Comparison of ENCODE assay signal across 26 cellular contexts in the genomic region with DNA sequence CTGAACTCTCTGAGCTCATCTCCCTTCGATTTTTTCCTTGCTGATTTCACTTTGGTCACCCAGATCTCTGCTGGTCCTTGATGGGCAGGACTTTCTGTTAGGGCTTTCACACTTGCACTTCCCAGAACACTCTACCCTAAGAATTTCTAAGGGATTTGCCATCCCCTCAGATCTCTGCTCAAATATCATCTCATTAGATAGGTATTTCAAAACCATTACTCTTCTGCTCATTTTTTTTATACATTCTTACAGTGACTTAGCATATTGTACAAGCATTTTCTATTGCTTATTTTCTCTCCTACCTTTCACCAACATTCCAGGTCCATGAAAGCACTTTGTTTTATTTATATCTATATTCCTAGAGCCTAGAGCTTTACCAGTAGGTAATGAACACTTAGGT.
"Had no signal": no experiment of that assay in that cellular context is flagged by ENCODE, and none has a peak within 500 bp of the region (broad histone marks: within the 10 kb centered on the region; RNA-seq: fewer than 3 reads in every experiment).

No MANE protein-coding gene starts in this region.

- H3K27me3 Mint-ChIP-seq: naive thymus-derived CD4-positive, alpha-beta T cell; natural killer cell treated with Interleukin-12 subunit alpha and Interleukin-12 subunit beta and Interleukin-15 and Interleukin-18, amount 100 ng/mL, for 72 hours; progenitor cell of endocrine pancreas; stimulated activated naive CD8-positive, alpha-beta T cell treated with anti-CD3 and anti-CD28 coated beads, Interleukin-15, Interleukin-2, amounts not matched to agents 100 ng/mL and 50 ng/mL, for 24 hours had no signal

- H3K4me2 ChIP-seq: smooth muscle cell had no signal

- H3K27ac ChIP-seq: left lung, lower lobe of right lung, ovary, right atrium auricular region, right lobe of liver, suprapubic skin, thoracic aorta, tibial artery, upper lobe of right lung had no signal

- FAIRE-seq: islet of Langerhans, urothelium cell line had no signal

- H3K36me3 ChIP-seq: left lung, lower lobe of right lung, ovary, right atrium auricular region, right lobe of liver, suprapubic skin, thoracic aorta, tibial artery, upper lobe of right lung had no signal

- H3K4me3 ChIP-seq: left lung, lower lobe of right lung, ovary, right atrium auricular region, right lobe of liver, smooth muscle cell, suprapubic skin, thoracic aorta, tibial artery, upper lobe of right lung had no signal

- H3K27me3 ChIP-seq: left lung, ovary, right atrium auricular region, right lobe of liver, suprapubic skin, tibial artery, upper lobe of right lung had no signal

- DNase-seq: hippocampal formation; kidney; left colon; left lung; lower lobe of right lung; mammary epithelial cell; mesenchymal stem cell; naive thymus-derived CD4-positive, alpha-beta T cell; ovary; right lobe of liver; stimulated activated CD4-positive, alpha-beta T cell treated with anti-CD3 and anti-CD28 coated beads, Interleukin-12 subunit alpha, Interleukin-12 subunit beta, amount 100 ng/mL, for 4 hours; stimulated activated CD4-positive, alpha-beta T cell treated with anti-CD3 and anti-CD28 coated beads, Interleukin-4, amount 100 ng/mL, for 24 hours; stimulated activated naive CD4-positive, alpha-beta T cell; tibial artery; trophoblast cell; upper lobe of right lung had no signal

- H3K4me1 ChIP-seq: left lung, lower lobe of right lung, right atrium auricular region, right lobe of liver, suprapubic skin, tibial artery, upper lobe of right lung had no signal

- ATAC-seq: left colon; left lung; lower lobe of right lung; naive thymus-derived CD4-positive, alpha-beta T cell; natural killer cell treated with Interleukin-12 subunit alpha and Interleukin-12 subunit beta and Interleukin-15 and Interleukin-18, amount 100 ng/mL, for 72 hours; right lobe of liver; stimulated activated effector memory CD8-positive, alpha-beta T cell treated with anti-CD3 and anti-CD28 coated beads, Interleukin-12 subunit alpha, Interleukin-12 subunit beta, amount 100 ng/mL, for 72 hours; upper lobe of right lung had no signal

- H3K27ac Mint-ChIP-seq: naive thymus-derived CD4-positive, alpha-beta T cell; natural killer cell treated with Interleukin-12 subunit alpha and Interleukin-12 subunit beta and Interleukin-15 and Interleukin-18, amount 100 ng/mL, for 72 hours; progenitor cell of endocrine pancreas; stimulated activated effector memory CD8-positive, alpha-beta T cell treated with anti-CD3 and anti-CD28 coated beads, Interleukin-12 subunit alpha, Interleukin-12 subunit beta, amount 100 ng/mL, for 72 hours; stimulated activated naive CD8-positive, alpha-beta T cell treated with anti-CD3 and anti-CD28 coated beads, Interleukin-15, Interleukin-2, amounts not matched to agents 100 ng/mL and 50 ng/mL, for 24 hours had no signal

- H3K4me1 Mint-ChIP-seq: naive thymus-derived CD4-positive, alpha-beta T cell; stimulated activated effector memory CD8-positive, alpha-beta T cell treated with anti-CD3 and anti-CD28 coated beads, Interleukin-12 subunit alpha, Interleukin-12 subunit beta, amount 100 ng/mL, for 72 hours had no signal

- H3K36me3 Mint-ChIP-seq: naive thymus-derived CD4-positive, alpha-beta T cell; stimulated activated effector memory CD8-positive, alpha-beta T cell treated with anti-CD3 and anti-CD28 coated beads, Interleukin-12 subunit alpha, Interleukin-12 subunit beta, amount 100 ng/mL, for 72 hours had no signal

- H3K4me3 Mint-ChIP-seq: naive thymus-derived CD4-positive, alpha-beta T cell; natural killer cell treated with Interleukin-12 subunit alpha and Interleukin-12 subunit beta and Interleukin-15 and Interleukin-18, amount 100 ng/mL, for 72 hours; stimulated activated effector memory CD8-positive, alpha-beta T cell treated with anti-CD3 and anti-CD28 coated beads, Interleukin-12 subunit alpha, Interleukin-12 subunit beta, amount 100 ng/mL, for 72 hours; stimulated activated naive CD8-positive, alpha-beta T cell treated with anti-CD3 and anti-CD28 coated beads, Interleukin-15, Interleukin-2, amounts not matched to agents 100 ng/mL and 50 ng/mL, for 24 hours had no signal

- H3K9me3 ChIP-seq: lower lobe of right lung, ovary, right atrium auricular region, right lobe of liver, suprapubic skin, thoracic aorta, tibial artery, upper lobe of right lung had no signal
